Comparison of ENCODE assay signal across 13 cellular contexts in genomic region chr7:73892003-73892975, GRCh38. TPM values are rescaled to one million over a fixed set of nuclear protein-coding genes. Genes with fewer than 3 reads are reported as not detected.
A peak's percentile ranks its signal among the peaks of the same experiment; 100 is the strongest.
DNase-seq lines count a peak whose midpoint lies in the region; ATAC-seq, FAIRE-seq and TF ChIP-seq lines count a peak whose summit lies in the region.
"Had no signal": no experiment of that assay in that cellular context is flagged by ENCODE, and none has a peak within 500 bp of the region (broad histone marks: within the 10 kb centered on the region; RNA-seq: fewer than 3 reads in every experiment).

No MANE protein-coding gene starts in this region.

- TF ChIP-seq CTCF in K562 (IDR thresholded peaks at IDR 0.05 in 2 of 3, conservative IDR thresholded peaks at IDR 0.05 in 1 of 3; ENCODE audit: insufficient read depth in 2 of 3, low read depth in 1 of 3, low read length in 3 of 3), result no peak
- no peak for TF ChIP-seq CTCF in kidney (IDR thresholded peaks at IDR 0.05; ENCODE audit: borderline replicate concordance, extremely low read depth, insufficient read depth)

- H3K36me3 Mint-ChIP-seq in naive thymus-derived CD4-positive, alpha-beta T cell, result peaks cover 0 to 12% (median 4%) of the 10 kb centered on the region in 5 donors

- WGBS in K562 (ENCODE audit: insufficient coverage, low coverage, missing lambda C conversion rate), result 3% methylated on average over 11 of the region's 11 CpGs

- BruUV-seq in K562 (replicated peaks; lab: Mats Ljungman, UMichigan), result no TSS peak

- no peak overlapping the region for H3K4me3 Mint-ChIP-seq in naive thymus-derived CD4-positive, alpha-beta T cell

- no peak overlapping the region for H3K4me3 ChIP-seq in ACC112 (ENCODE audit: low read depth, low read length)
- no peak overlapping the region for H3K4me3 ChIP-seq in K562
- H3K4me3 ChIP-seq in kidney (ENCODE audit: low read length in 2 of 2), result no peak overlapping the region
- no peak overlapping the region for H3K4me3 ChIP-seq in naive thymus-derived CD4-positive, alpha-beta T cell (ENCODE audit: low read length)
- H3K4me3 ChIP-seq: BLaER1 treated with 17β-estradiol and CSF1 and Interleukin-3, amounts not matched to agents 10 nM and 100 nM; pancreas had no signal

- H4K20me1 ChIP-seq in K562 (replicated peaks; ENCODE audit: control insufficient read depth, insufficient read depth, low read length), result peaks cover 19% of the 10 kb centered on the region; the same call in 1 of the 2 replicates

- POLR2A ChIA-PET in K562 (lab: Yijun Ruan, JAX), result no interaction called here
- POLR2A ChIA-PET in naive thymus-derived CD4-positive, alpha-beta T cell (lab: Charles Lee), result no interaction called here

- no peak overlapping the region for H3K9ac ChIP-seq in K562 (ENCODE audit: insufficient read depth in 1 of 2, low read depth in 2 of 2, low read length in 2 of 2)
- no peak overlapping the region for H3K9ac ChIP-seq in kidney (ENCODE audit: low read length in 2 of 2)

- DNase-seq in NCI-H1092 treated with DMSO at 0.1 percent for 48 hours (lab: John Stamatoyannopoulos, UW), result peak; percentile 30
- DNase-seq in K562 (ENCODE audit: extremely low read depth in 1 of 4, low spot score in 3 of 4), result peak in 1 of 4 experiments; percentile 40
- peak; percentile 2 for DNase-seq in kidney
- DNase-seq in naive thymus-derived CD4-positive, alpha-beta T cell, result no peak
- DNase-seq in activated CD4-positive, CD25-positive, alpha-beta regulatory T cell treated with anti-CD3 and anti-CD28 coated beads, Interleukin-2, amount 50 U/mL, for 72 hours, result no peak
- no peak for DNase-seq in SHP77 (lab: John Stamatoyannopoulos, UW)
- DNase-seq: effector memory CD4-positive, alpha-beta T cell; NK-92 treated with Interleukin-12 subunit alpha and Interleukin-12 subunit beta, amount 100 ng/mL, for 24 hours had no signal

- H3K4me1 ChIP-seq in ACC112 (ENCODE audit: control insufficient read depth, insufficient read depth, low read length, unreplicated experiment) (peaks cover 44% of the 10 kb centered on the region), K562 (replicated peaks in 1 of 2; ENCODE audit: control insufficient read depth in 2 of 2, insufficient read depth in 2 of 2, low read length in 2 of 2) (peaks cover 8 to 32% of the 10 kb centered on the region in 2 experiments; a peak in 4 of 5 replicates), kidney (ENCODE audit: control insufficient read depth in 1 of 2, insufficient read depth in 1 of 2, low read depth in 1 of 2, low read length in 2 of 2) (no peaks in the 10 kb centered on the region)
- H3K4me1 ChIP-seq in naive thymus-derived CD4-positive, alpha-beta T cell (ENCODE audit: control insufficient read depth in 2 of 2, insufficient read depth in 2 of 2, low read length in 2 of 2), result no peaks in the 10 kb centered on the region
- H3K4me1 ChIP-seq: pancreas had no signal

- ATAC-seq in K562, result peak; percentile 7; the same call in 2 of the 3 replicates
- no peak for ATAC-seq in HG03280 (IDR thresholded peaks at IDR 0.05; ENCODE audit: unreplicated experiment)
- no peak for ATAC-seq in naive thymus-derived CD4-positive, alpha-beta T cell

- H3K27me3 ChIP-seq in ACC112 (ENCODE audit: insufficient read depth, low read length) (no peaks in the 10 kb centered on the region), K562 (ENCODE audit: control insufficient read depth in 2 of 2, insufficient read depth in 2 of 2, low read length in 2 of 2) (peaks cover 0 to 45% of the 10 kb centered on the region in 2 experiments; a peak in 3 of 5 replicates)
- H3K27me3 ChIP-seq in naive thymus-derived CD4-positive, alpha-beta T cell (ENCODE audit: control insufficient read depth in 2 of 2, insufficient read depth in 2 of 2, low read length in 2 of 2), result no peaks in the 10 kb centered on the region
- H3K27me3 ChIP-seq: BLaER1 treated with 17β-estradiol and CSF1 and Interleukin-3, amounts not matched to agents 10 nM and 100 nM; pancreas had no signal

- H2AFZ ChIP-seq in ACC112 (ENCODE audit: low read length, unreplicated experiment), result no peak overlapping the region
- H2AFZ ChIP-seq in K562 (ENCODE audit: low read depth, low read length), result no peak overlapping the region

- H3K27me3 Mint-ChIP-seq in naive thymus-derived CD4-positive, alpha-beta T cell, result peaks cover 3 to 26% (median 10%) of the 10 kb centered on the region in 5 donors

- no peaks in the 10 kb centered on the region for H3K79me2 ChIP-seq in ACC112 (ENCODE audit: control insufficient read depth, insufficient read depth, low read length, unreplicated experiment)
- H3K79me2 ChIP-seq in K562 (ENCODE audit: control insufficient read depth, insufficient read depth, low read length), result no peaks in the 10 kb centered on the region

- peaks cover 0 to 8% (median 0%) of the 10 kb centered on the region in 7 donors for H3K4me1 Mint-ChIP-seq in naive thymus-derived CD4-positive, alpha-beta T cell

- in situ Hi-C loops in K562 (cut with MboI), result no loop called here

- TF ChIP-seq EP300 in K562 (IDR thresholded peaks at IDR 0.05; ENCODE audit: low read length), result no peak

- H3K9me3 ChIP-seq in K562 (replicated peaks; ENCODE audit: control insufficient read depth, insufficient read depth, low read depth, low read length) (no peaks in the 10 kb centered on the region), kidney (ENCODE audit: control insufficient read depth in 1 of 2, low read length in 2 of 2) (peaks cover 4 to 9% of the 10 kb centered on the region in 2 donors)
- H3K9me3 ChIP-seq in naive thymus-derived CD4-positive, alpha-beta T cell (ENCODE audit: control insufficient read depth in 2 of 3, low read length in 3 of 3), result no peaks in the 10 kb centered on the region
- H3K9me3 ChIP-seq: pancreas had no signal

- no peak overlapping the region for H3K27ac Mint-ChIP-seq in naive thymus-derived CD4-positive, alpha-beta T cell

- TF ChIP-seq POLR2A in K562 (conservative IDR thresholded peaks at IDR 0.05), result no peak

- intact Hi-C loops in K562 (cut with micrococcal nuclease), result no loop called here
- intact Hi-C loops in kidney (cut with DNase I), result no loop called here
- intact Hi-C loops in naive thymus-derived CD4-positive, alpha-beta T cell (cut with micrococcal nuclease), result no loop called here

- FAIRE-seq in K562 (lab: Jason Lieb, UNC) (peak; percentile 46), kidney (lab: Jason Lieb, UNC) (no peak)
- FAIRE-seq: pancreas had no signal

- TF ChIP-seq RAD21 in K562 (CRISPR knock-in tag; conservative IDR thresholded peaks at IDR 0.05 in 1 of 2, IDR thresholded peaks at IDR 0.05 in 1 of 2), result no peak

- no peaks in the 10 kb centered on the region for H3K9me1 ChIP-seq in K562 (ENCODE audit: control insufficient read depth, insufficient read depth, low read length)

- H3K27ac ChIP-seq in ACC112 (ENCODE audit: low read depth, low read length), result peak overlapping the region; percentile 17; the same call in 1 of the 2 replicates
- H3K27ac ChIP-seq in K562 (ENCODE audit: extremely low read depth, low read depth, low read length), result no peak overlapping the region
- H3K27ac ChIP-seq in kidney (ENCODE audit: low read depth in 2 of 2, low read length in 2 of 2), result no peak overlapping the region
- H3K27ac ChIP-seq in naive thymus-derived CD4-positive, alpha-beta T cell (ENCODE audit: low read depth, low read length), result no peak overlapping the region
- H3K27ac ChIP-seq: BLaER1 treated with 17β-estradiol and CSF1 and Interleukin-3, amounts not matched to agents 10 nM and 100 nM; pancreas had no signal

- peaks cover 0 to 19% (median 7%) of the 10 kb centered on the region in 11 donors for H3K9me3 Mint-ChIP-seq in naive thymus-derived CD4-positive, alpha-beta T cell

- CTCF ChIA-PET in K562 (lab: Yijun Ruan, JAX; ENCODE audit: low intra/inter-chr PET ratio), result no interaction called here
- CTCF ChIA-PET in naive thymus-derived CD4-positive, alpha-beta T cell (lab: Charles Lee), result interaction anchor here (0.6 kb wide), 1 partner anchor 1132 kb away, joined by 3 read pairs; no protein-coding TSS in a partner anchor

- H3K36me3 ChIP-seq in ACC112 (ENCODE audit: insufficient read depth, low read length), result no peaks in the 10 kb centered on the region
- no peaks in the 10 kb centered on the region for H3K36me3 ChIP-seq in K562 (ENCODE audit: control insufficient read depth, insufficient read depth, low read length)
- H3K36me3 ChIP-seq in kidney (ENCODE audit: control insufficient read depth in 1 of 2, insufficient read depth in 2 of 2, low read length in 2 of 2), result no peaks in the 10 kb centered on the region
- H3K36me3 ChIP-seq in naive thymus-derived CD4-positive, alpha-beta T cell (ENCODE audit: control insufficient read depth in 2 of 3, insufficient read depth in 3 of 3, low read length in 3 of 3), result no peaks in the 10 kb centered on the region
- H3K36me3 ChIP-seq: BLaER1 treated with 17β-estradiol and CSF1 and Interleukin-3, amounts not matched to agents 10 nM and 100 nM; pancreas had no signal

- no peak overlapping the region for H3K4me2 ChIP-seq in K562 (ENCODE audit: insufficient read depth, low read length)

RNA-seq across cellular contexts. Expression of gene TMEM270, which starts 31.3 kb away (rescaled TPM):
- not detected in 2 replicates for total RNA-seq in K562 (2011; cell fraction: chromatin; rRNA removed; ENCODE audit: low replicate concordance)
- not detected in 2 replicates for total RNA-seq in K562 (2011; cell fraction: nucleolus; rRNA removed)
- not detected in 2 replicates for total RNA-seq in K562 (2011; cell fraction: nucleoplasm; rRNA removed)
- total RNA-seq in K562 (2014; rRNA removed) (not detected in 2 replicates), K562 (2014; rRNA removed; fragmentation: Illumina TruSeq; extraction: Trizol) (not detected in 2 replicates), K562 (2015; rRNA removed; fragmentation: Illumina TruSeq; extraction: Trizol) (not detected in 2 replicates), K562 (2021) (not detected in 2 replicates), kidney (0.50 TPM)
- polyA plus RNA-seq in K562 (2011; rRNA removed) (not detected in 2 replicates), K562 (2014; fragmentation: Illumina TruSeq; extraction: Trizol) (not detected in 2 replicates), K562 (2014; fragmentation: Nextera tagmentation; extraction: Ambion mirVana) (not detected), K562 (2014; rRNA removed) (not detected in 2 replicates), kidney (ENCODE audit: insufficient read depth, low read depth, low replicate concordance) (not detected)
- polyA plus RNA-seq in K562 (2011; cell fraction: cytosol; rRNA removed), result not detected in 2 replicates
- polyA plus RNA-seq in K562 (2011; cell fraction: nucleus; rRNA removed), result not detected in 2 replicates
- polyA plus RNA-seq in K562 (2012), result not detected in 2 replicates
- polyA minus RNA-seq in K562 (2011; rRNA and poly(A)+ RNA removed), result not detected in 2 replicates
- polyA minus RNA-seq in K562 (2011; cell fraction: cytosol; rRNA and poly(A)+ RNA removed), result not detected in 2 replicates
- not detected in 2 replicates for polyA minus RNA-seq in K562 (2011; cell fraction: nucleus; rRNA and poly(A)+ RNA removed)
- not detected for total RNA-seq in naive thymus-derived CD4-positive, alpha-beta T cell
- polyA plus RNA-seq in naive thymus-derived CD4-positive, alpha-beta T cell, result not detected
- total RNA-seq: kidney epithelial cell had no signal

RNA-seq across cellular contexts. Expression of gene METTL27, which starts 50.0 kb away (rescaled TPM):
- total RNA-seq in K562 (2011; cell fraction: chromatin; rRNA removed; ENCODE audit: low replicate concordance), result 1.9 and 4.9 TPM in 2 replicates
- 3.6 and 4.8 TPM in 2 replicates for total RNA-seq in K562 (2011; cell fraction: nucleolus; rRNA removed)
- total RNA-seq in K562 (2011; cell fraction: nucleoplasm; rRNA removed), result 2.0 and 5.0 TPM in 2 replicates
- total RNA-seq in K562 (2014; rRNA removed) (0.32 and 0.94 TPM in 2 replicates), K562 (2014; rRNA removed; fragmentation: Illumina TruSeq; extraction: Trizol) (not detected in 2 replicates), K562 (2015; rRNA removed; fragmentation: Illumina TruSeq; extraction: Trizol) (not detected in 2 replicates), K562 (2021) (0.42 and 0.73 TPM in 2 replicates), kidney (19.3 TPM)
- polyA plus RNA-seq in K562 (2011; rRNA removed) (0.33 and 0.49 TPM in 2 replicates), K562 (2014; fragmentation: Illumina TruSeq; extraction: Trizol) (0.69 TPM in 1 of 2 replicates, not detected in the other), K562 (2014; fragmentation: Nextera tagmentation; extraction: Ambion mirVana) (under 1 TPM in 1 of 2 experiments, not detected in 1; 0.08 TPM), K562 (2014; rRNA removed) (0.35 and 0.82 TPM in 2 replicates), kidney (ENCODE audit: insufficient read depth, low read depth, low replicate concordance) (12.9 TPM)
- 0.59 and 1.3 TPM in 2 replicates for polyA plus RNA-seq in K562 (2011; cell fraction: cytosol; rRNA removed)
- 1.4 and 3.9 TPM in 2 replicates for polyA plus RNA-seq in K562 (2011; cell fraction: nucleus; rRNA removed)
- polyA plus RNA-seq in K562 (2012), result 0.25 and 0.58 TPM in 2 replicates
- polyA minus RNA-seq in K562 (2011; rRNA and poly(A)+ RNA removed), result 0.53 and 1.1 TPM in 2 replicates
- not detected in 2 replicates for polyA minus RNA-seq in K562 (2011; cell fraction: cytosol; rRNA and poly(A)+ RNA removed)
- 1.6 and 1.9 TPM in 2 replicates for polyA minus RNA-seq in K562 (2011; cell fraction: nucleus; rRNA and poly(A)+ RNA removed)
- total RNA-seq in naive thymus-derived CD4-positive, alpha-beta T cell, result 1 to 10 TPM; 1.8 to 7.4 (median 3.3) TPM
- 1 to 10 TPM; 1.5 to 2.0 TPM for polyA plus RNA-seq in naive thymus-derived CD4-positive, alpha-beta T cell

Comparison
In these comparisons a context has a peak if more than half of its experiments do, and no peak if none do; other contexts are left out.
1. DNase-seq: peak in NCI-H1092 treated with DMSO at 0.1 percent for 48 hours (single experiment) and kidney (single experiment); none in naive thymus-derived CD4-positive, alpha-beta T cell (0 of 9), activated CD4-positive, CD25-positive, alpha-beta regulatory T cell treated with anti-CD3 and anti-CD28 coated beads, Interleukin-2, amount 50 U/mL, for 72 hours (single experiment) and SHP77 (0 of 2).